In the genomic region with DNA sequence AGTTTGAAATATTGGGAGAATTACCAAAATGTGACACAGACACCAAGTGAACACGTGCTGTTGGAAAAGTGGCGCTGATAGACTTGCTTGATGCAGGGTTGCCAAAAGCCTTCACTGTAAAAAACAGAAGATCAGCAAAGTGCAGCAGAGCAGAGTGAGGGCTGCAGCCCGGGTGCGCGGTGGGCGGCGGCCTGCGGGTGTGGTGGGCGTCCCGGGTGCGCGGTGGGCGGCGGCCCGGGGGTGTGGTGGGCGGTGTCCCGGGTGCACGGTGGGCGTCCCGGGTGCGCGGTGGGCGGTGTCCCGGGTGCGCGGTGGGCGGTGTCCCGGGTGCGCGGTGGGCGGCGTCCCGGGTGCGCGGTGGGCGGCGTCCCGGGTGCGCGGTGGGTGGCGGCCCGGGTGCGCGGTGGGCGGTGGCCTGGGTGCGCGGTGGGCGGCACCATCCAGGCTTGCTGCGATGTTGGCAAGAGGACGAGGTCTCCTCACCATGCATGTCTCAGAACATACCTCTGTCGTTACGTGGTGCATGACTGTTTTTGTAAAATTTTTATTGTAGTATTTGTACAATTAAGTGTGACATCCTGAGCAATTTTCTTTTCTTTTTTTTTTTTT, we compare ENCODE assay signal across 8 cellular contexts. TPM values are rescaled to one million over a fixed set of nuclear protein-coding genes. Genes with fewer than 3 reads are reported as not detected.
A peak's percentile ranks its signal among the peaks of the same experiment; 100 is the strongest.
DNase-seq lines count a peak whose midpoint lies in the region; ATAC-seq, FAIRE-seq and TF ChIP-seq lines count a peak whose summit lies in the region.

No MANE protein-coding gene starts in this region.

- H3K4me2 ChIP-seq in OCI-LY7 (ENCODE audit: low read length) (peak overlapping the region; percentile 39), astrocyte (ENCODE audit: low read length) (peak overlapping the region; percentile 69)

- no peak overlapping the region for H3K27ac ChIP-seq in CD8-positive, alpha-beta memory T cell (ENCODE audit: low read depth, low read length)
- H3K27ac ChIP-seq in OCI-LY7 (ENCODE audit: low read depth, low read length, poor library complexity, severe bottlenecking) (no peak overlapping the region), astrocyte (ENCODE audit: low read depth, low read length) (no peak overlapping the region)

- ATAC-seq in natural killer cell treated with Interleukin-12 subunit alpha and Interleukin-12 subunit beta and Interleukin-15 and Interleukin-18, amount 100 ng/mL, for 72 hours = peak; percentile 62 to 69
- ATAC-seq in HG03432 (IDR thresholded peaks at IDR 0.05; ENCODE audit: unreplicated experiment) (no peak), HG02623 (IDR thresholded peaks at IDR 0.05; ENCODE audit: unreplicated experiment) (no peak), HG03469 (IDR thresholded peaks at IDR 0.05; ENCODE audit: unreplicated experiment) (no peak)

- peak; percentile 33 to 77 (median 60) for DNase-seq in CD8-positive, alpha-beta memory T cell
- no peak for DNase-seq in OCI-LY7 (ENCODE audit: low spot score)
- peak; percentile 61 for DNase-seq in astrocyte (ENCODE audit: low read depth)
- DNase-seq in natural killer cell treated with Interleukin-12 subunit alpha and Interleukin-12 subunit beta and Interleukin-15 and Interleukin-18, amount 100 ng/mL, for 72 hours (ENCODE audit: low spot score) = no peak
- DNase-seq in HK-2 (ENCODE audit: unreplicated experiment) = no peak

- no peaks in the 10 kb centered on the region for H3K9me3 ChIP-seq in CD8-positive, alpha-beta memory T cell (ENCODE audit: low read length)
- H3K9me3 ChIP-seq in OCI-LY7 (ENCODE audit: low read length) (no peaks in the 10 kb centered on the region), astrocyte (ENCODE audit: insufficient read depth, low read depth, low read length) (no peaks in the 10 kb centered on the region)

- peaks cover 8% of the 10 kb centered on the region for H3K4me1 ChIP-seq in CD8-positive, alpha-beta memory T cell (ENCODE audit: insufficient read depth, low read length)
- H3K4me1 ChIP-seq in OCI-LY7 (ENCODE audit: insufficient read depth, low read length, poor library complexity, severe bottlenecking) (no peaks in the 10 kb centered on the region), astrocyte (ENCODE audit: insufficient read depth, low read length) (peaks cover 4% of the 10 kb centered on the region)

- H3K27me3 Mint-ChIP-seq in CD8-positive, alpha-beta memory T cell = no peaks in the 10 kb centered on the region
- no peaks in the 10 kb centered on the region for H3K27me3 Mint-ChIP-seq in astrocyte (ENCODE audit: low read depth, unreplicated experiment)
- no peaks in the 10 kb centered on the region for H3K27me3 Mint-ChIP-seq in natural killer cell treated with Interleukin-12 subunit alpha and Interleukin-12 subunit beta and Interleukin-15 and Interleukin-18, amount 100 ng/mL, for 72 hours

- TF ChIP-seq CTCF in OCI-LY7 (conservative IDR thresholded peaks at IDR 0.05; ENCODE audit: low read length) (no peak), astrocyte (IDR thresholded peaks at IDR 0.05; ENCODE audit: insufficient read depth, low read depth, low read length) (no peak)

- intact Hi-C loops in OCI-LY7 (cut with micrococcal nuclease; ENCODE audit: unreplicated experiment) = no loop called here

- no peaks in the 10 kb centered on the region for H3K9me2 ChIP-seq in OCI-LY7 (ENCODE audit: insufficient read depth, low read length)

- H3K27me3 ChIP-seq in CD8-positive, alpha-beta memory T cell (ENCODE audit: insufficient read depth, low read length, poor library complexity, severe bottlenecking) = no peaks in the 10 kb centered on the region
- no peaks in the 10 kb centered on the region for H3K27me3 ChIP-seq in astrocyte (ENCODE audit: insufficient read depth, low read length)

- H3K36me3 ChIP-seq in CD8-positive, alpha-beta memory T cell (ENCODE audit: insufficient read depth, low read length) = no peaks in the 10 kb centered on the region
- no peaks in the 10 kb centered on the region for H3K36me3 ChIP-seq in OCI-LY7 (ENCODE audit: insufficient read depth, low read length)
- H3K36me3 ChIP-seq in astrocyte (ENCODE audit: insufficient read depth, low read length) = no peaks in the 10 kb centered on the region

- H3K4me3 Mint-ChIP-seq in CD8-positive, alpha-beta memory T cell = peak overlapping the region; percentile 55 to 84 (median 72)
- no peak overlapping the region for H3K4me3 Mint-ChIP-seq in astrocyte (ENCODE audit: unreplicated experiment)
- H3K4me3 Mint-ChIP-seq in natural killer cell treated with Interleukin-12 subunit alpha and Interleukin-12 subunit beta and Interleukin-15 and Interleukin-18, amount 100 ng/mL, for 72 hours = peak overlapping the region; percentile 52

- H3K4me3 ChIP-seq in CD8-positive, alpha-beta memory T cell (ENCODE audit: low read length) = no peak overlapping the region
- H3K4me3 ChIP-seq in OCI-LY7 (ENCODE audit: low read depth, low read length, poor library complexity, severe bottlenecking) = no peak overlapping the region
- H3K4me3 ChIP-seq in astrocyte (ENCODE audit: insufficient read depth, low read depth, low read length) = no peak overlapping the region

- peaks cover 5 to 16% (median 5%) of the 10 kb centered on the region in 3 donors for H3K4me1 Mint-ChIP-seq in CD8-positive, alpha-beta memory T cell
- peaks cover 3% of the 10 kb centered on the region for H3K4me1 Mint-ChIP-seq in astrocyte (ENCODE audit: low read depth, unreplicated experiment)
- H3K4me1 Mint-ChIP-seq in natural killer cell treated with Interleukin-12 subunit alpha and Interleukin-12 subunit beta and Interleukin-15 and Interleukin-18, amount 100 ng/mL, for 72 hours (ENCODE audit: low read depth in 2 of 2) = peaks cover 6% of the 10 kb centered on the region in 2 donors

- H4K20me1 ChIP-seq in OCI-LY7 (ENCODE audit: insufficient read depth, low read length) = no peaks in the 10 kb centered on the region
- H4K20me1 ChIP-seq in astrocyte (ENCODE audit: insufficient read depth, low read length) = peaks cover 6% of the 10 kb centered on the region

- peak overlapping the region; percentile 29 to 96 (median 56) for H3K27ac Mint-ChIP-seq in CD8-positive, alpha-beta memory T cell
- no peak overlapping the region for H3K27ac Mint-ChIP-seq in astrocyte (ENCODE audit: unreplicated experiment)
- H3K27ac Mint-ChIP-seq in natural killer cell treated with Interleukin-12 subunit alpha and Interleukin-12 subunit beta and Interleukin-15 and Interleukin-18, amount 100 ng/mL, for 72 hours = no peak overlapping the region

- no peaks in the 10 kb centered on the region for H3K79me2 ChIP-seq in OCI-LY7 (ENCODE audit: insufficient read depth, low read depth, low read length)
- no peaks in the 10 kb centered on the region for H3K79me2 ChIP-seq in astrocyte (ENCODE audit: insufficient read depth, low read length)

- no TSS peak for BruUV-seq in OCI-LY7 (replicated peaks; lab: Mats Ljungman, UMichigan)

- H2AFZ ChIP-seq in OCI-LY7 (ENCODE audit: low read length) (no peak overlapping the region), astrocyte (ENCODE audit: low read depth, low read length) (no peak overlapping the region)

- CTCF ChIA-PET in CD8-positive, alpha-beta memory T cell (lab: Charles Lee) = interaction anchor here (2.9 kb wide), 1 partner anchor 117 kb away, joined by 11 read pairs; no protein-coding TSS in a partner anchor
- CTCF ChIA-PET in OCI-LY7 (lab: Charles Lee; ENCODE audit: unreplicated experiment) = no interaction called here

- peaks cover 0 to 10% (median 5%) of the 10 kb centered on the region in 3 donors for H3K36me3 Mint-ChIP-seq in CD8-positive, alpha-beta memory T cell
- peaks cover 18% of the 10 kb centered on the region for H3K36me3 Mint-ChIP-seq in astrocyte (ENCODE audit: low read depth, unreplicated experiment)
- no peaks in the 10 kb centered on the region for H3K36me3 Mint-ChIP-seq in natural killer cell treated with Interleukin-12 subunit alpha and Interleukin-12 subunit beta and Interleukin-15 and Interleukin-18, amount 100 ng/mL, for 72 hours

- H3K9me3 Mint-ChIP-seq in CD8-positive, alpha-beta memory T cell = no peaks in the 10 kb centered on the region
- H3K9me3 Mint-ChIP-seq in astrocyte (ENCODE audit: unreplicated experiment) = peaks cover 2% of the 10 kb centered on the region
- no peaks in the 10 kb centered on the region for H3K9me3 Mint-ChIP-seq in natural killer cell treated with Interleukin-12 subunit alpha and Interleukin-12 subunit beta and Interleukin-15 and Interleukin-18, amount 100 ng/mL, for 72 hours

- no peak for FAIRE-seq in astrocyte (lab: Jason Lieb, UNC)

- H3K9ac ChIP-seq in astrocyte (ENCODE audit: low read length) = no peak overlapping the region

- POLR2A ChIA-PET in CD8-positive, alpha-beta memory T cell (lab: Charles Lee) = no interaction called here
- POLR2A ChIA-PET in OCI-LY7 (lab: Charles Lee) = interaction anchor here (0.7 kb wide), 2 partner anchors 158 to 453 kb away, joined by 3 read pairs; no protein-coding TSS in a partner anchor

RNA-seq across cellular contexts. Expression of gene TEX22, which starts 34.1 kb away (rescaled TPM):
- 1 to 10 TPM; 1.4 to 2.9 TPM for total RNA-seq in CD8-positive, alpha-beta memory T cell
- 0.08 TPM for polyA plus RNA-seq in CD8-positive, alpha-beta memory T cell
- 1.3 and 2.3 TPM in 2 replicates for total RNA-seq in OCI-LY7 (2014; rRNA removed; shearing (Covaris generic))
- total RNA-seq in OCI-LY7 (2022) = 9.2 and 12.2 TPM in 2 replicates
- 1.2 and 2.5 TPM in 2 replicates for total RNA-seq in astrocyte
- total RNA-seq in natural killer cell treated with Interleukin-12 subunit alpha and Interleukin-12 subunit beta and Interleukin-15 and Interleukin-18, amount 100 ng/mL, for 72 hours = 1 to 10 TPM; 2.7 to 3.7 TPM

RNA-seq across cellular contexts. Expression of gene PACS2, which starts 49.7 kb away (rescaled TPM):
- total RNA-seq in CD8-positive, alpha-beta memory T cell = 10 to 100 TPM; 31.0 to 32.9 TPM
- 6.5 TPM for polyA plus RNA-seq in CD8-positive, alpha-beta memory T cell
- total RNA-seq in OCI-LY7 (2014; rRNA removed; shearing (Covaris generic)) = 35.3 and 46.9 TPM in 2 replicates
- total RNA-seq in OCI-LY7 (2022) (45.4 and 47.3 TPM in 2 replicates), astrocyte (49.7 and 51.0 TPM in 2 replicates)
- total RNA-seq in natural killer cell treated with Interleukin-12 subunit alpha and Interleukin-12 subunit beta and Interleukin-15 and Interleukin-18, amount 100 ng/mL, for 72 hours = 10 to 100 TPM; 24.9 to 26.3 TPM

RNA-seq across cellular contexts. Expression of gene MTA1, which starts 55.4 kb away (rescaled TPM):
- total RNA-seq in CD8-positive, alpha-beta memory T cell = 100 to 1,000 TPM; 124 to 129 TPM
- 6.1 TPM for polyA plus RNA-seq in CD8-positive, alpha-beta memory T cell
- total RNA-seq in OCI-LY7 (2014; rRNA removed; shearing (Covaris generic)) = 92.3 and 103 TPM in 2 replicates
- total RNA-seq in OCI-LY7 (2022) (217 and 220 TPM in 2 replicates), astrocyte (93.7 and 111 TPM in 2 replicates)
- 100 to 1,000 TPM in 1 of 2 donors, 10 to 100 TPM in 1; 93.4 to 252 TPM for total RNA-seq in natural killer cell treated with Interleukin-12 subunit alpha and Interleukin-12 subunit beta and Interleukin-15 and Interleukin-18, amount 100 ng/mL, for 72 hours

Comparison
In these comparisons a context has a peak if more than half of its experiments do, and no peak if none do; other contexts are left out.
1. DNase-seq: peak in CD8-positive, alpha-beta memory T cell (5 of 5) and astrocyte (single experiment); none in OCI-LY7 (single experiment), natural killer cell treated with Interleukin-12 subunit alpha and Interleukin-12 subunit beta and Interleukin-15 and Interleukin-18, amount 100 ng/mL, for 72 hours (single experiment) and HK-2 (single experiment).
2. H3K27ac Mint-ChIP-seq: peak in CD8-positive, alpha-beta memory T cell (8 of 8); none in astrocyte (single experiment) and natural killer cell treated with Interleukin-12 subunit alpha and Interleukin-12 subunit beta and Interleukin-15 and Interleukin-18, amount 100 ng/mL, for 72 hours (0 of 2).
3. ATAC-seq: peak in natural killer cell treated with Interleukin-12 subunit alpha and Interleukin-12 subunit beta and Interleukin-15 and Interleukin-18, amount 100 ng/mL, for 72 hours (2 of 2); none in HG03432 (single experiment), HG02623 (single experiment) and HG03469 (single experiment).